In the genomic region with DNA sequence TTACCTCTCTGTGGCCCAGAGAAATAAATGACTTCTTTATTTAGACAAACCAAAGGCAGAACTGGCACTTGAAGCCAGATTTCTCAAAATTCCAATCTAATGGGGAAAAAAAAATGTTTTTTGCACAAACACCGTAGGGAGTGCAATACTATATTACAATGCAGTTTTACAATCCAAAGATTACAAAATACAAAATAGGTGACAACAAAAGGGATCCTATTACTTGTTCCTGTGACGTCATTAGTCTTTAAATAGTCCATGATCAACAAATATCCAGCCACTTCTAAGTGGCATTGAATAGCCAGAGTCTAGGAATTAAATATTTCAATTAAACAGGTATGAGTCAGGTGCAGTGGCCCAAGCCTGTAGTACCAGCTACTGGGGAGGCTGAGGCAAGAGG, we compare ENCODE assay signal across 16 cellular contexts. TPM values are rescaled to one million over a fixed set of nuclear protein-coding genes. Genes with fewer than 3 reads are reported as not detected.
A peak's percentile ranks its signal among the peaks of the same experiment; 100 is the strongest.
DNase-seq lines count a peak whose midpoint lies in the region; ATAC-seq and TF ChIP-seq lines count a peak whose summit lies in the region.
"Had no signal": no experiment of that assay in that cellular context is flagged by ENCODE, and none has a peak within 500 bp of the region (broad histone marks: within the 10 kb centered on the region; RNA-seq: fewer than 3 reads in every experiment).

No MANE protein-coding gene starts in this region.

- H3K79me2 ChIP-seq in osteoblast (ENCODE audit: insufficient read depth, low read length) = peaks cover 17% of the 10 kb centered on the region

- POLR2A ChIA-PET in activated CD4-positive, alpha-beta memory T cell treated with anti-CD3 and anti-CD28 coated beads, Interleukin-2, amount 10 ng/mL, durations not matched to agents 7 days and 5 days (lab: Charles Lee) = no interaction called here

- peak overlapping the region; percentile 35 to 84 for H3K27ac ChIP-seq in coronary artery
- peak overlapping the region; percentile 81 for H3K27ac ChIP-seq in osteoblast (ENCODE audit: low read depth, low read length)
- peak overlapping the region in 2 of 4 donors; percentile 94 for H3K27ac ChIP-seq in esophagus squamous epithelium

- intact Hi-C loops in esophagus squamous epithelium (cut with DNase I) = loop anchor here (5.0 kb wide), 1 partner anchor 290 kb away; no protein-coding TSS in a partner anchor

- peaks cover 3% of the 10 kb centered on the region for H3K27me3 ChIP-seq in osteoblast (ENCODE audit: insufficient read depth, low read length)
- H3K27me3 ChIP-seq in esophagus squamous epithelium = peaks cover 0 to 13% (median 0%) of the 10 kb centered on the region in 4 donors

- no peak for ATAC-seq in HG03354 (IDR thresholded peaks at IDR 0.05; ENCODE audit: poor library complexity, severe bottlenecking, unreplicated experiment)

- peak; percentile 55 for DNase-seq in DMS53 (lab: John Stamatoyannopoulos, UW)
- no peak for DNase-seq in coronary artery (ENCODE audit: low spot score)
- no peak for DNase-seq in osteoblast (ENCODE audit: insufficient read length, low spot score, missing footprints)
- no peak for DNase-seq in stimulated activated CD4-positive, alpha-beta T cell treated with anti-CD3 and anti-CD28 coated beads, Interleukin-4, amount 100 ng/mL, for 24 hours
- no peak for DNase-seq in activated CD4-positive, alpha-beta memory T cell treated with anti-CD3 and anti-CD28 coated beads, Interleukin-2, amount 10 ng/mL, durations not matched to agents 7 days and 5 days
- no peak for DNase-seq in esophagus squamous epithelium (lab: John Stamatoyannopoulos, UW)
- DNase-seq: activated CD4-positive, alpha-beta T cell treated with anti-CD3 and anti-CD28 coated beads, Interleukin-2, amount 10 ng/mL, durations not matched to agents 24 days and 14 days; activated naive CD4-positive, alpha-beta T cell treated with Interleukin-2 at 50 U/mL for 16 hours; left colon; NCI-H524 treated with DMSO at 0.1 percent for 48 hours; SK-N-SH; stimulated activated CD4-positive, alpha-beta T cell treated with anti-CD3 and anti-CD28 coated beads, Interleukin-4, amount 100 ng/mL, for 4 hours; stimulated activated naive CD8-positive, alpha-beta T cell treated with anti-CD3 and anti-CD28 coated beads, Interleukin-15, amount 100 ng/mL, for 72 hours had no signal

- no peak overlapping the region for H3K4me3 ChIP-seq in coronary artery
- peak overlapping the region; percentile 88 for H3K4me3 ChIP-seq in osteoblast (ENCODE audit: insufficient read depth, low read length)
- H3K4me3 ChIP-seq in esophagus squamous epithelium = no peak overlapping the region

- H4K20me1 ChIP-seq in osteoblast (ENCODE audit: insufficient read depth, low read length) = peaks cover 3% of the 10 kb centered on the region

- CTCF ChIA-PET in activated CD4-positive, alpha-beta memory T cell treated with anti-CD3 and anti-CD28 coated beads, Interleukin-2, amount 10 ng/mL, durations not matched to agents 7 days and 5 days (lab: Charles Lee) = interaction anchor here (1.2 kb wide), 1 partner anchor 9 kb away, joined by 3 read pairs; no protein-coding TSS in a partner anchor

- TF ChIP-seq CTCF in coronary artery (IDR thresholded peaks at IDR 0.05) = no peak
- TF ChIP-seq CTCF in osteoblast (IDR thresholded peaks at IDR 0.05; ENCODE audit: extremely low read depth, low read depth, low read length) = no peak
- TF ChIP-seq CTCF in esophagus squamous epithelium (IDR thresholded peaks at IDR 0.05) = no peak

- WGBS in esophagus squamous epithelium, 2 donors = 68 to 83% methylated on average over 2 of the region's 2 CpGs

- peak overlapping the region in 3 of 4 donors; percentile 44 to 85 (median 75) for H3K4me3 Mint-ChIP-seq in IgD-negative memory B cell
- H3K4me3 Mint-ChIP-seq in activated CD4-positive, alpha-beta memory T cell treated with anti-CD3 and anti-CD28 coated beads, Interleukin-2, amount 10 ng/mL, durations not matched to agents 7 days and 5 days = no peak overlapping the region

- peaks cover 2% of the 10 kb centered on the region for H3K36me3 Mint-ChIP-seq in IgD-negative memory B cell
- peaks cover 4% of the 10 kb centered on the region for H3K36me3 Mint-ChIP-seq in activated CD4-positive, alpha-beta memory T cell treated with anti-CD3 and anti-CD28 coated beads, Interleukin-2, amount 10 ng/mL, durations not matched to agents 7 days and 5 days (ENCODE audit: low read depth)
- H3K36me3 Mint-ChIP-seq: CD4-positive, CD25-positive, alpha-beta regulatory T cell had no signal

- H3K4me1 ChIP-seq in osteoblast (ENCODE audit: insufficient read depth, low read length) (peaks cover 16% of the 10 kb centered on the region), esophagus squamous epithelium (peaks cover 0 to 41% (median 14%) of the 10 kb centered on the region in 3 donors)

- H3K4me2 ChIP-seq in osteoblast (ENCODE audit: insufficient read depth, low read length) = peak overlapping the region; percentile 98

- peaks cover 0 to 6% (median 0%) of the 10 kb centered on the region in 3 donors for H3K9me3 Mint-ChIP-seq in IgD-negative memory B cell
- H3K9me3 Mint-ChIP-seq in activated CD4-positive, alpha-beta memory T cell treated with anti-CD3 and anti-CD28 coated beads, Interleukin-2, amount 10 ng/mL, durations not matched to agents 7 days and 5 days = no peaks in the 10 kb centered on the region
- H3K9me3 Mint-ChIP-seq: stimulated activated naive CD8-positive, alpha-beta T cell treated with anti-CD3 and anti-CD28 coated beads, Interleukin-15, amount 100 ng/mL, for 72 hours had no signal

- H3K36me3 ChIP-seq in osteoblast (ENCODE audit: insufficient read depth, low read length) = no peaks in the 10 kb centered on the region
- H3K36me3 ChIP-seq in esophagus squamous epithelium = no peaks in the 10 kb centered on the region

- peak overlapping the region; percentile 99 for H2AFZ ChIP-seq in osteoblast (ENCODE audit: low read length)

- peaks cover 16 to 24% (median 22%) of the 10 kb centered on the region in 3 donors for H3K4me1 Mint-ChIP-seq in IgD-negative memory B cell
- peaks cover 30% of the 10 kb centered on the region for H3K4me1 Mint-ChIP-seq in activated CD4-positive, alpha-beta memory T cell treated with anti-CD3 and anti-CD28 coated beads, Interleukin-2, amount 10 ng/mL, durations not matched to agents 7 days and 5 days

- H3K27ac Mint-ChIP-seq in IgD-negative memory B cell = no peak overlapping the region
- no peak overlapping the region for H3K27ac Mint-ChIP-seq in activated CD4-positive, alpha-beta memory T cell treated with anti-CD3 and anti-CD28 coated beads, Interleukin-2, amount 10 ng/mL, durations not matched to agents 7 days and 5 days
- H3K27ac Mint-ChIP-seq: activated CD4-positive, alpha-beta T cell treated with anti-CD3 and anti-CD28 coated beads, Interleukin-2, amount 10 ng/mL, durations not matched to agents 24 days and 14 days; CD4-positive, CD25-positive, alpha-beta regulatory T cell had no signal

- H3K27me3 Mint-ChIP-seq in IgD-negative memory B cell = peaks cover 40% of the 10 kb centered on the region
- peaks cover 59% of the 10 kb centered on the region for H3K27me3 Mint-ChIP-seq in activated CD4-positive, alpha-beta memory T cell treated with anti-CD3 and anti-CD28 coated beads, Interleukin-2, amount 10 ng/mL, durations not matched to agents 7 days and 5 days

- no peak for TF ChIP-seq POLR2A in esophagus squamous epithelium (IDR thresholded peaks at IDR 0.05)

- H3K9me3 ChIP-seq in osteoblast (ENCODE audit: low read depth, low read length) = no peaks in the 10 kb centered on the region
- no peaks in the 10 kb centered on the region for H3K9me3 ChIP-seq in esophagus squamous epithelium
- H3K9me3 ChIP-seq: SK-N-SH had no signal

RNA-seq across cellular contexts. Expression of gene APBB2, which starts 3.0 kb away (rescaled TPM):
- 0.23 TPM for polyA plus RNA-seq in IgD-negative memory B cell
- total RNA-seq in osteoblast = 89.0 and 92.3 TPM in 2 replicates
- 1 to 10 TPM in 1 of 2 experiments, under 1 TPM in 1; 0.75 to 1.3 TPM for total RNA-seq in activated CD4-positive, alpha-beta memory T cell treated with anti-CD3 and anti-CD28 coated beads, Interleukin-2, amount 10 ng/mL, durations not matched to agents 7 days and 5 days
- 10 to 100 TPM; 12.2 to 29.2 (median 20.1) TPM for total RNA-seq in esophagus squamous epithelium
- total RNA-seq: CD4-positive, CD25-positive, alpha-beta regulatory T cell had no signal
- polyA plus RNA-seq: CD4-positive, CD25-positive, alpha-beta regulatory T cell had no signal

RNA-seq across cellular contexts. Expression of gene UCHL1, which starts 39.4 kb away (rescaled TPM):
- polyA plus RNA-seq in IgD-negative memory B cell = 0.78 TPM
- 258 and 348 TPM in 2 replicates for total RNA-seq in osteoblast
- not detected for total RNA-seq in activated CD4-positive, alpha-beta memory T cell treated with anti-CD3 and anti-CD28 coated beads, Interleukin-2, amount 10 ng/mL, durations not matched to agents 7 days and 5 days
- total RNA-seq in esophagus squamous epithelium = 1 to 10 TPM; 3.9 to 9.6 (median 9.0) TPM
- total RNA-seq: CD4-positive, CD25-positive, alpha-beta regulatory T cell had no signal
- polyA plus RNA-seq: CD4-positive, CD25-positive, alpha-beta regulatory T cell had no signal

Comparison
In these comparisons a context has a peak if more than half of its experiments do, and no peak if none do; other contexts are left out.
1. RNA of gene APBB2, which starts 3.0 kb away (total RNA-seq): 89.0 to 92.3 TPM in osteoblast and 12.2 to 29.2 TPM in esophagus squamous epithelium; 0.75 to 1.3 TPM in activated CD4-positive, alpha-beta memory T cell treated with anti-CD3 and anti-CD28 coated beads, Interleukin-2, amount 10 ng/mL, durations not matched to agents 7 days and 5 days; every median in the first group is over 4 times any median in the second.
2. RNA of gene UCHL1, which starts 39.4 kb away (total RNA-seq): 258 to 348 TPM in osteoblast; 3.9 to 9.6 TPM in esophagus squamous epithelium and not detected in activated CD4-positive, alpha-beta memory T cell treated with anti-CD3 and anti-CD28 coated beads, Interleukin-2, amount 10 ng/mL, durations not matched to agents 7 days and 5 days; every median in the first group is over 10 times any median in the second.